In the genomic region with DNA sequence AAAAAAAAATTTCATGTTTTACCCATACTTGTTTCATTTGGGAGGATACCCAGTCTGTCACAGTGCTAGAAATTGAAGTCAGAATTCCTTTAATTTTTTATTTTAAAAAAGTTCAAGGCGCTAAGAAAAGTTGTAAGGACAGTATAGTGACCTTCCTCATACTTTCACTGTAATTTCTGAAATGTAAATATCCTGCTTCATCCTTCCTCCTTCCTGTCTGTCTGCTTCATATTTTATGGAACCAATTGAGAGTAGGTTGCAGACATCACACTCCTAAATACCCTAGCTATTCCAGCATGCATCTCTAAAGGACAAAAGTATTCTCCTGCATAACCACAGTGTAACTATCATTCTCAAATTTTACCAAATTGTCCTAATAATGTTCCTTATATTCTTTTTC, we compare ENCODE assay signal across 19 cellular contexts. TPM values are rescaled to one million over a fixed set of nuclear protein-coding genes. Genes with fewer than 3 reads are reported as not detected.
DNase-seq lines count a peak whose midpoint lies in the region; ATAC-seq and TF ChIP-seq lines count a peak whose summit lies in the region.
"Had no signal": no experiment of that assay in that cellular context is flagged by ENCODE, and none has a peak within 500 bp of the region (broad histone marks: within the 10 kb centered on the region; RNA-seq: fewer than 3 reads in every experiment).

No MANE protein-coding gene starts in this region.

- H3K27me3 ChIP-seq in BLaER1 (no peaks in the 10 kb centered on the region), osteoblast (ENCODE audit: insufficient read depth, low read length) (no peaks in the 10 kb centered on the region), right atrium auricular region (no peaks in the 10 kb centered on the region)

- H3K9me3 Mint-ChIP-seq in mesothelial cell of epicardium, result no peaks in the 10 kb centered on the region
- H3K9me3 Mint-ChIP-seq in activated naive CD4-positive, alpha-beta T cell treated with anti-CD3 and anti-CD28 coated beads, Interleukin-2, amount 50 U/mL, for 72 hours, result no peaks in the 10 kb centered on the region
- H3K9me3 Mint-ChIP-seq: CD4-positive, alpha-beta T cell; CD8-positive, alpha-beta T cell had no signal

- H3K9ac ChIP-seq in BLaER1, result no peak overlapping the region

- in situ Hi-C loops in GM13976 (cut with MboI; ENCODE audit: low sequenced_read_pairs, unreplicated experiment), result no loop called here

- H3K79me2 ChIP-seq in osteoblast (ENCODE audit: insufficient read depth, low read length), result no peaks in the 10 kb centered on the region

- DNase-seq in T-helper 17 cell (no peak), mesothelial cell of epicardium (ENCODE audit: low spot score in 2 of 2, unreplicated experiment in 2 of 2) (no peak), osteoblast (ENCODE audit: insufficient read length, low spot score, missing footprints) (peak; percentile 45), GM13976 (ENCODE audit: low spot score) (no peak), superior temporal gyrus (ENCODE audit: extremely low spot score) (no peak), right atrium auricular region (ENCODE audit: low spot score) (no peak)
- DNase-seq in activated naive CD4-positive, alpha-beta T cell treated with anti-CD3 and anti-CD28 coated beads, Interleukin-2, amount 50 U/mL, for 72 hours (ENCODE audit: low spot score in 2 of 2), result no peak
- DNase-seq: AML-193; Caco-2; Calu3; CD4-positive, alpha-beta T cell; CD8-positive, alpha-beta T cell; DMS79 treated with DMSO at 0.1 percent for 48 hours; GF-D8 had no signal

- H3K4me2 ChIP-seq in BLaER1, result peak overlapping the region; percentile 87; the same call in 1 of the 2 replicates
- H3K4me2 ChIP-seq in osteoblast (ENCODE audit: insufficient read depth, low read length), result no peak overlapping the region
- H3K4me2 ChIP-seq: A549 had no signal

- H3K27ac ChIP-seq in BLaER1 (no peak overlapping the region), osteoblast (ENCODE audit: low read depth, low read length) (no peak overlapping the region), right atrium auricular region (no peak overlapping the region)
- H3K27ac ChIP-seq: 22Rv1, A549, C4-2B had no signal

- H3K9me3 ChIP-seq in BLaER1 (no peaks in the 10 kb centered on the region), T-helper 17 cell (ENCODE audit: control insufficient read depth, low read length, poor library complexity, severe bottlenecking) (no peaks in the 10 kb centered on the region), osteoblast (ENCODE audit: low read depth, low read length) (no peaks in the 10 kb centered on the region), right atrium auricular region (no peaks in the 10 kb centered on the region)
- H3K9me3 ChIP-seq: A549, Caco-2 had no signal

- no peak for TF ChIP-seq CTCF in mesothelial cell of epicardium (IDR thresholded peaks at IDR 0.05; ENCODE audit: unreplicated experiment)
- TF ChIP-seq CTCF in osteoblast (IDR thresholded peaks at IDR 0.05; ENCODE audit: extremely low read depth, low read depth, low read length), result no peak
- no peak for TF ChIP-seq CTCF in GM13976 (IDR thresholded peaks at IDR 0.05; ENCODE audit: borderline replicate concordance, control extremely low read depth, extremely low read depth, insufficient read depth, missing control alignments)
- TF ChIP-seq CTCF in right atrium auricular region (IDR thresholded peaks at IDR 0.05), result no peak

- no peak overlapping the region for H3K4me3 ChIP-seq in BLaER1
- H3K4me3 ChIP-seq in osteoblast (ENCODE audit: insufficient read depth, low read length), result no peak overlapping the region
- no peak overlapping the region for H3K4me3 ChIP-seq in right atrium auricular region
- H3K4me3 ChIP-seq: A549 had no signal

- H2AFZ ChIP-seq in osteoblast (ENCODE audit: low read length), result no peak overlapping the region

- H3K4me3 Mint-ChIP-seq in T-helper 17 cell, result no peak overlapping the region
- H3K4me3 Mint-ChIP-seq in mesothelial cell of epicardium, result no peak overlapping the region
- H3K4me3 Mint-ChIP-seq: B cell; CD4-positive, alpha-beta T cell; CD8-positive, alpha-beta T cell had no signal

- peaks cover 25% of the 10 kb centered on the region for H3K4me1 Mint-ChIP-seq in T-helper 17 cell
- H3K4me1 Mint-ChIP-seq in mesothelial cell of epicardium, result peaks cover 17% of the 10 kb centered on the region

- no peaks in the 10 kb centered on the region for H3K36me3 ChIP-seq in BLaER1
- H3K36me3 ChIP-seq in osteoblast (ENCODE audit: insufficient read depth, low read length), result no peaks in the 10 kb centered on the region
- no peaks in the 10 kb centered on the region for H3K36me3 ChIP-seq in right atrium auricular region

- no peaks in the 10 kb centered on the region for H3K27me3 Mint-ChIP-seq in T-helper 17 cell
- H3K27me3 Mint-ChIP-seq in mesothelial cell of epicardium (ENCODE audit: low read depth), result no peaks in the 10 kb centered on the region
- H3K27me3 Mint-ChIP-seq: CD4-positive, alpha-beta T cell had no signal

- no peak for ATAC-seq in T-helper 17 cell
- ATAC-seq in activated naive CD4-positive, alpha-beta T cell treated with anti-CD3 and anti-CD28 coated beads, Interleukin-2, amount 50 U/mL, for 72 hours, result no peak
- ATAC-seq: A549; CD8-positive, alpha-beta T cell had no signal

- H3K36me3 Mint-ChIP-seq in T-helper 17 cell (ENCODE audit: low read depth), result peaks cover 2% of the 10 kb centered on the region
- H3K36me3 Mint-ChIP-seq in mesothelial cell of epicardium, result no peaks in the 10 kb centered on the region
- no peaks in the 10 kb centered on the region for H3K36me3 Mint-ChIP-seq in activated naive CD4-positive, alpha-beta T cell treated with anti-CD3 and anti-CD28 coated beads, Interleukin-2, amount 50 U/mL, for 72 hours
- H3K36me3 Mint-ChIP-seq: CD8-positive, alpha-beta T cell had no signal

- H4K20me1 ChIP-seq in BLaER1, result no peaks in the 10 kb centered on the region
- H4K20me1 ChIP-seq in osteoblast (ENCODE audit: insufficient read depth, low read length), result no peaks in the 10 kb centered on the region

- H3K27ac Mint-ChIP-seq in T-helper 17 cell, result peak overlapping the region; percentile 14
- peak overlapping the region; percentile 19 for H3K27ac Mint-ChIP-seq in mesothelial cell of epicardium
- no peak overlapping the region for H3K27ac Mint-ChIP-seq in activated naive CD4-positive, alpha-beta T cell treated with anti-CD3 and anti-CD28 coated beads, Interleukin-2, amount 50 U/mL, for 72 hours
- H3K27ac Mint-ChIP-seq: B cell; CD4-positive, alpha-beta T cell; CD8-positive, alpha-beta T cell had no signal

- peaks cover 46% of the 10 kb centered on the region for H3K4me1 ChIP-seq in BLaER1
- no peaks in the 10 kb centered on the region for H3K4me1 ChIP-seq in osteoblast (ENCODE audit: insufficient read depth, low read length)
- H3K4me1 ChIP-seq in right atrium auricular region, result peaks cover 0 to 5% of the 10 kb centered on the region in 2 donors

RNA-seq across cellular contexts. Expression of a gene that starts 35.8 kb away (rescaled TPM):
- total RNA-seq in T-helper 17 cell (10 to 100 TPM in 1 of 2 donors, 1 to 10 TPM in 1; 6.3 to 16.4 TPM), mesothelial cell of epicardium (5.1 to 5.9 TPM (median 5.7 TPM) in 3 replicates), osteoblast (1.4 and 4.4 TPM in 2 replicates), right atrium auricular region (1 to 10 TPM; 3.1 to 7.1 TPM)
- total RNA-seq in activated naive CD4-positive, alpha-beta T cell treated with anti-CD3 and anti-CD28 coated beads, Interleukin-2, amount 50 U/mL, for 72 hours, result 1 to 10 TPM; 7.8 to 9.5 TPM

Comparison
In these comparisons a context has a peak if more than half of its experiments do, and no peak if none do; other contexts are left out.
1. H3K27ac Mint-ChIP-seq: peak in T-helper 17 cell (single experiment) and mesothelial cell of epicardium (single experiment); none in activated naive CD4-positive, alpha-beta T cell treated with anti-CD3 and anti-CD28 coated beads, Interleukin-2, amount 50 U/mL, for 72 hours (0 of 2).